Comparison of ENCODE assay signal across 13 cellular contexts in the genomic region with DNA sequence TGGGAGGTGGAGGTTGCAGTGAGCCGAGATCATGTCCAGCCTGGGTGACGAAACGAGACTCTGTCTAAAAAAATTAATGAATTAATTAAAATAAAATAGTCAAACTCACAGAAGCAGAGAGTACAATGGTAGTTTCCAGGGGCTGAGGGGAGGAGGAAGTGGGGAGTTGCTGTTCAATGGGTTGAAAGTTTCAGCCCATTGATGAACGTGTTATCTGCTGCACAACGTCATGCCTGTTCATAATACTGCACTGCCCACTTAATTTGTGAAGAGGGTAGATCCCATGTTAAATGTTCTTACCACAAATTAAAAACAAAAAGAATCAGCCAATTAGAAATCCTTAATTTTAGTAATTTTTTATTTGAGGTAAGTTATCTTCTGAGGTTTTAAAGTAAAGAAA. TPM values are rescaled to one million over a fixed set of nuclear protein-coding genes. Genes with fewer than 3 reads are reported as not detected.
DNase-seq lines count a peak whose midpoint lies in the region; ATAC-seq lines count a peak whose summit lies in the region.
"Had no signal": no experiment of that assay in that cellular context is flagged by ENCODE, and none has a peak within 500 bp of the region (broad histone marks: within the 10 kb centered on the region; RNA-seq: fewer than 3 reads in every experiment).

No MANE protein-coding gene starts in this region.

- no peak overlapping the region for H2BK120ac ChIP-seq in mesendoderm (ENCODE audit: low read depth, low read length)

- no peak overlapping the region for H3K18ac ChIP-seq in mesendoderm (ENCODE audit: low read length)

- H3K23ac ChIP-seq in mesendoderm (ENCODE audit: low read length), result no peak overlapping the region

- H3K4me1 ChIP-seq in mesendoderm (ENCODE audit: control insufficient read depth, low read depth, low read length), result no peaks in the 10 kb centered on the region

- no peaks in the 10 kb centered on the region for H3K79me1 ChIP-seq in mesendoderm (ENCODE audit: low read length)

- H3K9me3 Mint-ChIP-seq in naive thymus-derived CD8-positive, alpha-beta T cell, result no peaks in the 10 kb centered on the region

- no peak overlapping the region for H2BK5ac ChIP-seq in mesendoderm (ENCODE audit: low read length)

- ATAC-seq in GM18517 (IDR thresholded peaks at IDR 0.05; ENCODE audit: unreplicated experiment) (peak; percentile 48), GM21529 (IDR thresholded peaks at IDR 0.05; ENCODE audit: unreplicated experiment) (peak; percentile 70), HG03460 (IDR thresholded peaks at IDR 0.05; ENCODE audit: unreplicated experiment) (peak; percentile 52)
- no peak for ATAC-seq in naive thymus-derived CD8-positive, alpha-beta T cell
- ATAC-seq: Right ventricle myocardium inferior had no signal

- no peaks in the 10 kb centered on the region for H3K36me3 ChIP-seq in mesendoderm (ENCODE audit: control insufficient read depth, insufficient read depth, low read length)
- H3K36me3 ChIP-seq: esophagus squamous epithelium had no signal

- POLR2A ChIA-PET in naive thymus-derived CD8-positive, alpha-beta T cell (lab: Charles Lee), result interaction anchor here (3.4 kb wide), 1 partner anchor 89 kb away, joined by 12 read pairs; a partner anchor contains a TSS

- peaks cover 3 to 29% (median 19%) of the 10 kb centered on the region in 4 donors for H3K4me1 Mint-ChIP-seq in naive thymus-derived CD8-positive, alpha-beta T cell

- no peak overlapping the region for H3K4me2 ChIP-seq in mesendoderm (ENCODE audit: low read length)

- no peaks in the 10 kb centered on the region for H3K27me3 Mint-ChIP-seq in naive thymus-derived CD8-positive, alpha-beta T cell

- H4K5ac ChIP-seq in mesendoderm (ENCODE audit: low read length), result no peak overlapping the region

- no CpG with 5 or more reads among the region's 5 CpGs for WGBS in mesendoderm (ENCODE audit: extremely low coverage, insufficient coverage, low lambda C conversion rate)

- H3K79me2 ChIP-seq in mesendoderm (ENCODE audit: control insufficient read depth, insufficient read depth, low read length), result no peaks in the 10 kb centered on the region

- no peak overlapping the region for H2BK15ac ChIP-seq in mesendoderm (replicated peaks; ENCODE audit: low read depth)

- H3K9ac ChIP-seq in mesendoderm (ENCODE audit: low read length), result no peak overlapping the region

- H3K27ac Mint-ChIP-seq in naive thymus-derived CD8-positive, alpha-beta T cell, result peak overlapping the region in 9 of 10 donors; percentile 39 to 95 (median 83)
- H3K27ac Mint-ChIP-seq: CD14-positive monocyte had no signal

- no peak overlapping the region for H3K27ac ChIP-seq in mesendoderm (ENCODE audit: low read depth, low read length)
- H3K27ac ChIP-seq: esophagus squamous epithelium had no signal

- H3K4ac ChIP-seq in mesendoderm (ENCODE audit: low read depth, low read length), result no peak overlapping the region

- no peak overlapping the region for H4K8ac ChIP-seq in mesendoderm (ENCODE audit: low read depth, low read length)

- H3K4me3 Mint-ChIP-seq in naive thymus-derived CD8-positive, alpha-beta T cell, result peak overlapping the region in 9 of 10 donors; percentile 65 to 92 (median 83)

- H3K4me3 ChIP-seq in mesendoderm (ENCODE audit: low read length), result no peak overlapping the region
- H3K4me3 ChIP-seq: esophagus squamous epithelium had no signal

- no peak overlapping the region for H2AK5ac ChIP-seq in mesendoderm (ENCODE audit: low read length)

- H3K36me3 Mint-ChIP-seq in naive thymus-derived CD8-positive, alpha-beta T cell, result peaks cover 0 to 4% (median 2%) of the 10 kb centered on the region in 3 donors

- DNase-seq in naive thymus-derived CD8-positive, alpha-beta T cell, result no peak
- DNase-seq in mesendoderm (no peak), NCI-H1092 treated with DMSO at 0.1 percent for 48 hours (lab: John Stamatoyannopoulos, UW) (no peak), NCI-H1105 treated with DMSO at 0.1 percent for 48 hours (lab: John Stamatoyannopoulos, UW) (no peak)
- DNase-seq: cortex of kidney, esophagus squamous epithelium, HCEC 1CT, NCI-H2029 had no signal

- H3K56ac ChIP-seq in mesendoderm (ENCODE audit: low read length), result no peak overlapping the region

- no peaks in the 10 kb centered on the region for H3K27me3 ChIP-seq in mesendoderm (ENCODE audit: insufficient read depth, low read length, poor library complexity)

RNA-seq across cellular contexts. Expression of a gene that starts 16.4 kb away (rescaled TPM):
- 10 to 100 TPM; 62.3 to 63.4 TPM for total RNA-seq in naive thymus-derived CD8-positive, alpha-beta T cell
- polyA plus RNA-seq in naive thymus-derived CD8-positive, alpha-beta T cell, result 10 to 100 TPM; 27.9 to 35.3 (median 30.5) TPM
- 13.7 TPM for polyA plus RNA-seq in mesendoderm (2013, experiment 1 of 2)
- polyA plus RNA-seq in mesendoderm (2013, experiment 2 of 2), result 13.9 TPM

Comparison
In these comparisons a context has a peak if more than half of its experiments do, and no peak if none do; other contexts are left out.
1. ATAC-seq: peak in GM18517 (single experiment), GM21529 (single experiment) and HG03460 (single experiment); none in naive thymus-derived CD8-positive, alpha-beta T cell (0 of 2).